In genomic region chr20:461254-462198, GRCh38 we compare ENCODE assay signal across 8 cellular contexts. TPM values are rescaled to one million over a fixed set of nuclear protein-coding genes. Genes with fewer than 3 reads are reported as not detected.
DNase-seq lines count a peak whose midpoint lies in the region; ATAC-seq and TF ChIP-seq lines count a peak whose summit lies in the region.

No MANE protein-coding gene starts in this region.

- H2AFZ ChIP-seq in neuronal stem cell (ENCODE audit: low read length), result peak overlapping the region; percentile 87

- peak; percentile 65 for DNase-seq in AG08395 (ENCODE audit: low spot score)
- DNase-seq in NCI-H748 treated with DMSO at 0.1 percent for 48 hours (lab: John Stamatoyannopoulos, UW), result peak; percentile 33
- DNase-seq in activated T-helper 1 cell treated with anti-CD3 and anti-CD28 coated beads, Interleukin-2, amount 50 U/mL, for 16 hours (ENCODE audit: low read depth in 1 of 2, low spot score in 1 of 2), result peak; percentile 17 to 28
- peak; percentile 35 for DNase-seq in fibroblast of the aortic adventitia (ENCODE audit: low read depth)
- DNase-seq in neuronal stem cell (ENCODE audit: low spot score), result peak; percentile 42
- peak; percentile 57 for DNase-seq in transverse colon

- ATAC-seq in GM18861 (IDR thresholded peaks at IDR 0.05; ENCODE audit: unreplicated experiment), result peak; percentile 17
- peak; percentile 32 for ATAC-seq in HG03095 (IDR thresholded peaks at IDR 0.05; ENCODE audit: unreplicated experiment)

- H3K14ac ChIP-seq in neuronal stem cell (ENCODE audit: low read length), result peak overlapping the region; percentile 38

- H3K9ac ChIP-seq in neuronal stem cell (ENCODE audit: low read depth, low read length, poor library complexity), result peak overlapping the region; percentile 91

- peak overlapping the region; percentile 97 for H3K4me2 ChIP-seq in neuronal stem cell (ENCODE audit: insufficient read depth, low read length, poor library complexity, severe bottlenecking)

- H3K4ac ChIP-seq in neuronal stem cell (ENCODE audit: low read length), result no peak overlapping the region

- no peak overlapping the region for H3K23ac ChIP-seq in neuronal stem cell (ENCODE audit: low read depth, low read length, poor library complexity)

- peak overlapping the region; percentile 3 for H4K8ac ChIP-seq in neuronal stem cell (ENCODE audit: low read depth, low read length)

- no peak for TF ChIP-seq CTCF in fibroblast of the aortic adventitia (IDR thresholded peaks at IDR 0.05; ENCODE audit: insufficient read depth, low read length)
- TF ChIP-seq CTCF in transverse colon (IDR thresholded peaks at IDR 0.05), result no peak

- H3K79me1 ChIP-seq in neuronal stem cell (ENCODE audit: low read depth, low read length), result peaks cover 12% of the 10 kb centered on the region

- H3K27me3 ChIP-seq in neuronal stem cell (ENCODE audit: control insufficient read depth in 3 of 3, insufficient read depth in 3 of 3, low read depth in 1 of 3, low read length in 3 of 3) (peaks cover 0 to 2% (median 0%) of the 10 kb centered on the region in 3 experiments), transverse colon (no peaks in the 10 kb centered on the region)

- H3K27ac ChIP-seq in neuronal stem cell (replicated peaks; ENCODE audit: low read length), result peak overlapping the region; percentile 58
- H3K27ac ChIP-seq in transverse colon, result peak overlapping the region; percentile 94 to 98 (median 95)

- intact Hi-C loops in transverse colon (cut with DNase I; ENCODE audit: low total_unique reads), result no loop called here

- peak overlapping the region; percentile 83 for H3K4me3 ChIP-seq in fibroblast of the aortic adventitia (ENCODE audit: low read depth, low read length)
- peak overlapping the region; percentile 78 to 88 for H3K4me3 ChIP-seq in neuronal stem cell (ENCODE audit: low read length in 2 of 2)
- H3K4me3 ChIP-seq in transverse colon, result peak overlapping the region; percentile 66 to 97 (median 86)

- H2BK15ac ChIP-seq in neuronal stem cell (ENCODE audit: low read length), result no peak overlapping the region

- H2BK12ac ChIP-seq in neuronal stem cell (ENCODE audit: low read length), result peak overlapping the region; percentile 58

- TF ChIP-seq POLR2A in transverse colon (IDR thresholded peaks at IDR 0.05), result no peak

- H3K9me3 ChIP-seq in neuronal stem cell (replicated peaks in 1 of 2; ENCODE audit: control insufficient read depth in 2 of 2, insufficient read depth in 1 of 2, low read depth in 1 of 2, low read length in 2 of 2), result no peaks in the 10 kb centered on the region
- H3K9me3 ChIP-seq in transverse colon, result no peaks in the 10 kb centered on the region

- H3K36me3 ChIP-seq in neuronal stem cell (replicated peaks in 1 of 2; ENCODE audit: control insufficient read depth in 2 of 2, insufficient read depth in 2 of 2, low read length in 2 of 2) (peaks cover 0 to 5% of the 10 kb centered on the region in 2 donors), transverse colon (no peaks in the 10 kb centered on the region)

- TF ChIP-seq EP300 in transverse colon (IDR thresholded peaks at IDR 0.05; ENCODE audit: low read depth), result no peak

- peak overlapping the region; percentile 90 for H3K18ac ChIP-seq in neuronal stem cell (ENCODE audit: low read length)

- no peak overlapping the region for H2BK120ac ChIP-seq in neuronal stem cell (ENCODE audit: low read depth, low read length)

- H4K91ac ChIP-seq in neuronal stem cell (ENCODE audit: low read depth, low read length, poor library complexity), result no peak overlapping the region

- in situ Hi-C loops in transverse colon (cut with MboI; ENCODE audit: low pct_ligation_motif_present in 1 of 4, low pct_unique_long_range_greater_than_20kb in 1 of 4, low sequenced_read_pairs in 3 of 4), result no loop called here

- H3K4me1 ChIP-seq in neuronal stem cell (ENCODE audit: control insufficient read depth in 2 of 2, insufficient read depth in 1 of 2, low read depth in 1 of 2, low read length in 2 of 2), result peaks cover 4 to 10% of the 10 kb centered on the region in 2 donors
- peaks cover 13 to 32% (median 27%) of the 10 kb centered on the region in 4 donors for H3K4me1 ChIP-seq in transverse colon

- no CpG with 5 or more reads among the region's 60 CpGs for WGBS in neuronal stem cell (ENCODE audit: extremely low coverage in 2 of 2, insufficient read length in 2 of 2, insufficient replicate concordance in 1 of 2), 2 donors
- 14 to 19% methylated on average over 23 to 42 of the region's 60 CpGs for WGBS in transverse colon (ENCODE audit: low coverage in 1 of 2), 2 donors

- H2AK5ac ChIP-seq in neuronal stem cell (ENCODE audit: low read depth, low read length), result no peak overlapping the region

- H2BK5ac ChIP-seq in neuronal stem cell (ENCODE audit: low read length), result peak overlapping the region; percentile 53

RNA-seq across cellular contexts. Expression of gene TBC1D20, which starts 0.8 kb away (rescaled TPM):
- total RNA-seq in fibroblast of the aortic adventitia (ENCODE audit: low replicate concordance), result 27.1 and 34.4 TPM in 2 replicates
- polyA plus RNA-seq in neuronal stem cell (2013, experiment 1 of 2), result 18.3 TPM
- polyA plus RNA-seq in neuronal stem cell (2013, experiment 2 of 2), result 18.9 TPM
- total RNA-seq in transverse colon, result 10 to 100 TPM; 29.1 to 65.5 (median 36.9) TPM

RNA-seq across cellular contexts. Expression of gene RBCK1, which starts 53.4 kb away (rescaled TPM):
- total RNA-seq in fibroblast of the aortic adventitia (ENCODE audit: low replicate concordance) (60.7 and 75.3 TPM in 2 replicates), transverse colon (100 to 1,000 TPM; 101 to 152 (median 110) TPM)
- 33.0 TPM for polyA plus RNA-seq in neuronal stem cell (2013, experiment 1 of 2)
- polyA plus RNA-seq in neuronal stem cell (2013, experiment 2 of 2), result 31.6 TPM

Comparison
In these comparisons a context has a peak if more than half of its experiments do, and no peak if none do; other contexts are left out.
1. Peak in every context shown above with its lines: DNase-seq, ATAC-seq, H3K4me3 ChIP-seq and H3K27ac ChIP-seq.